In the genomic region with DNA sequence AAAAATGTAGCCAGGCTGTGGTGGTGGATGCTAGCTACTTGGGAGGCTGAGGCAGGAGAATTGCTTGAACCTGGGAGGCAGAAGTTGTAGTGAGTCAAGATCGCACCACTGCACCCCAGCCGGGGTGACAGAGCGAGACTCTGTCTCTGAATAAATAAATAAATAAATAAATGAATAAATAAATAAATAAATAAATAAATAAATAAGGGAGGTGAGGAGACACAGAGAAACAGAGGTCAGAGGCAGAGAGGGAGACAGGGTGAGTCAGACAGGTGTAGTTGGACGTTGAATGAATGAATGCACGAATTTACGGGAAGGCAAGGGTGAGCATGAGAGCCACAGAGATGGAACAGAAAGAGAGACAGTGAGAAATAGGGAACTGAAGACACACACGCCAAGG, we compare ENCODE assay signal across 1 cellular context.
A peak's percentile ranks its signal among the peaks of the same experiment; 100 is the strongest.
TF ChIP-seq lines count a peak whose summit lies in the region.

No MANE protein-coding gene starts in this region.

TF ChIP-seq in HEK293, 187 proteins besides CTCF, POLR2A, EP300 and RAD21 (continued from another document):
- TF ChIP-seq, protein P1, sequence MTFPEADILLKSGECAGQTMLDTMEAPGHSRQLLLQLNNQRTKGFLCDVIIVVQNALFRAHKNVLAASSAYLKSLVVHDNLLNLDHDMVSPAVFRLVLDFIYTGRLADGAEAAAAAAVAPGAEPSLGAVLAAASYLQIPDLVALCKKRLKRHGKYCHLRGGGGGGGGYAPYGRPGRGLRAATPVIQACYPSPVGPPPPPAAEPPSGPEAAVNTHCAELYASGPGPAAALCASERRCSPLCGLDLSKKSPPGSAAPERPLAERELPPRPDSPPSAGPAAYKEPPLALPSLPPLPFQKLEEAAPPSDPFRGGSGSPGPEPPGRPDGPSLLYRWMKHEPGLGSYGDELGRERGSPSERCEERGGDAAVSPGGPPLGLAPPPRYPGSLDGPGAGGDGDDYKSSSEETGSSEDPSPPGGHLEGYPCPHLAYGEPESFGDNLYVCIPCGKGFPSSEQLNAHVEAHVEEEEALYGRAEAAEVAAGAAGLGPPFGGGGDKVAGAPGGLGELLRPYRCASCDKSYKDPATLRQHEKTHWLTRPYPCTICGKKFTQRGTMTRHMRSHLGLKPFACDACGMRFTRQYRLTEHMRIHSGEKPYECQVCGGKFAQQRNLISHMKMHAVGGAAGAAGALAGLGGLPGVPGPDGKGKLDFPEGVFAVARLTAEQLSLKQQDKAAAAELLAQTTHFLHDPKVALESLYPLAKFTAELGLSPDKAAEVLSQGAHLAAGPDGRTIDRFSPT (tag by site-specific recombination; IDR thresholded peaks at IDR 0.05), result no peak
- no peak for TF ChIP-seq ZNF311 (tag by site-specific recombination; IDR thresholded peaks at IDR 0.05; ENCODE audit: borderline replicate concordance)
- TF ChIP-seq, protein P2, sequence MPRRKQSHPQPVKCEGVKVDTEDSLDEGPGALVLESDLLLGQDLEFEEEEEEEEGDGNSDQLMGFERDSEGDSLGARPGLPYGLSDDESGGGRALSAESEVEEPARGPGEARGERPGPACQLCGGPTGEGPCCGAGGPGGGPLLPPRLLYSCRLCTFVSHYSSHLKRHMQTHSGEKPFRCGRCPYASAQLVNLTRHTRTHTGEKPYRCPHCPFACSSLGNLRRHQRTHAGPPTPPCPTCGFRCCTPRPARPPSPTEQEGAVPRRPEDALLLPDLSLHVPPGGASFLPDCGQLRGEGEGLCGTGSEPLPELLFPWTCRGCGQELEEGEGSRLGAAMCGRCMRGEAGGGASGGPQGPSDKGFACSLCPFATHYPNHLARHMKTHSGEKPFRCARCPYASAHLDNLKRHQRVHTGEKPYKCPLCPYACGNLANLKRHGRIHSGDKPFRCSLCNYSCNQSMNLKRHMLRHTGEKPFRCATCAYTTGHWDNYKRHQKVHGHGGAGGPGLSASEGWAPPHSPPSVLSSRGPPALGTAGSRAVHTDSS (tag by site-specific recombination; IDR thresholded peaks at IDR 0.05), result no peak
- no peak for TF ChIP-seq ZNF596 (tag by site-specific recombination; IDR thresholded peaks at IDR 0.05)
- no peak for TF ChIP-seq KLF9 (tag by site-specific recombination; IDR thresholded peaks at IDR 0.05; ENCODE audit: low read depth)
- peak; percentile 67 for TF ChIP-seq ZNF266 (tag by site-specific recombination; IDR thresholded peaks at IDR 0.05; ENCODE audit: low read depth)
- TF ChIP-seq BCL11B (tag by site-specific recombination; IDR thresholded peaks at IDR 0.05; ENCODE audit: low read depth), result no peak
- no peak for TF ChIP-seq ZNF529 (tag by site-specific recombination; IDR thresholded peaks at IDR 0.05; ENCODE audit: insufficient replicate concordance)
- no peak for TF ChIP-seq ZNF76 (tag by site-specific recombination; IDR thresholded peaks at IDR 0.05; ENCODE audit: borderline replicate concordance, low read depth)
- peak; percentile 56; the same call in 1 of the 2 replicates for TF ChIP-seq ZNF366 (tag by site-specific recombination; conservative IDR thresholded peaks at IDR 0.05)
- peak; percentile 91 for TF ChIP-seq ZNF394 (tag by site-specific recombination; IDR thresholded peaks at IDR 0.05; ENCODE audit: borderline replicate concordance)
- TF ChIP-seq, protein P3, sequence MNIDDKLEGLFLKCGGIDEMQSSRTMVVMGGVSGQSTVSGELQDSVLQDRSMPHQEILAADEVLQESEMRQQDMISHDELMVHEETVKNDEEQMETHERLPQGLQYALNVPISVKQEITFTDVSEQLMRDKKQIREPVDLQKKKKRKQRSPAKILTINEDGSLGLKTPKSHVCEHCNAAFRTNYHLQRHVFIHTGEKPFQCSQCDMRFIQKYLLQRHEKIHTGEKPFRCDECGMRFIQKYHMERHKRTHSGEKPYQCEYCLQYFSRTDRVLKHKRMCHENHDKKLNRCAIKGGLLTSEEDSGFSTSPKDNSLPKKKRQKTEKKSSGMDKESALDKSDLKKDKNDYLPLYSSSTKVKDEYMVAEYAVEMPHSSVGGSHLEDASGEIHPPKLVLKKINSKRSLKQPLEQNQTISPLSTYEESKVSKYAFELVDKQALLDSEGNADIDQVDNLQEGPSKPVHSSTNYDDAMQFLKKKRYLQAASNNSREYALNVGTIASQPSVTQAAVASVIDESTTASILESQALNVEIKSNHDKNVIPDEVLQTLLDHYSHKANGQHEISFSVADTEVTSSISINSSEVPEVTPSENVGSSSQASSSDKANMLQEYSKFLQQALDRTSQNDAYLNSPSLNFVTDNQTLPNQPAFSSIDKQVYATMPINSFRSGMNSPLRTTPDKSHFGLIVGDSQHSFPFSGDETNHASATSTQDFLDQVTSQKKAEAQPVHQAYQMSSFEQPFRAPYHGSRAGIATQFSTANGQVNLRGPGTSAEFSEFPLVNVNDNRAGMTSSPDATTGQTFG (tag by site-specific recombination; IDR thresholded peaks at IDR 0.05; ENCODE audit: borderline replicate concordance), result no peak
- TF ChIP-seq, protein P4, sequence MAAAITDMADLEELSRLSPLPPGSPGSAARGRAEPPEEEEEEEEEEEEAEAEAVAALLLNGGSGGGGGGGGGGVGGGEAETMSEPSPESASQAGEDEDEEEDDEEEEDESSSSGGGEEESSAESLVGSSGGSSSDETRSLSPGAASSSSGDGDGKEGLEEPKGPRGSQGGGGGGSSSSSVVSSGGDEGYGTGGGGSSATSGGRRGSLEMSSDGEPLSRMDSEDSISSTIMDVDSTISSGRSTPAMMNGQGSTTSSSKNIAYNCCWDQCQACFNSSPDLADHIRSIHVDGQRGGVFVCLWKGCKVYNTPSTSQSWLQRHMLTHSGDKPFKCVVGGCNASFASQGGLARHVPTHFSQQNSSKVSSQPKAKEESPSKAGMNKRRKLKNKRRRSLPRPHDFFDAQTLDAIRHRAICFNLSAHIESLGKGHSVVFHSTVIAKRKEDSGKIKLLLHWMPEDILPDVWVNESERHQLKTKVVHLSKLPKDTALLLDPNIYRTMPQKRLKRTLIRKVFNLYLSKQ (tag by site-specific recombination; IDR thresholded peaks at IDR 0.05; ENCODE audit: borderline replicate concordance), result no peak
- TF ChIP-seq, protein P5, sequence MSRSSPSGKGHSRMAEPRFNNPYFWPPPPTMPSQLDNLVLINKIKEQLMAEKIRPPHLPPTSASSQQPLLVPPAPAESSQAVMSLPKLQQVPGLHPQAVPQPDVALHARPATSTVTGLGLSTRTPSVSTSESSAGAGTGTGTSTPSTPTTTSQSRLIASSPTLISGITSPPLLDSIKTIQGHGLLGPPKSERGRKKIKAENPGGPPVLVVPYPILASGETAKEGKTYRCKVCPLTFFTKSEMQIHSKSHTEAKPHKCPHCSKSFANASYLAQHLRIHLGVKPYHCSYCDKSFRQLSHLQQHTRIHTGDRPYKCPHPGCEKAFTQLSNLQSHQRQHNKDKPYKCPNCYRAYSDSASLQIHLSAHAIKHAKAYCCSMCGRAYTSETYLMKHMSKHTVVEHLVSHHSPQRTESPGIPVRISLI (tag by site-specific recombination; IDR thresholded peaks at IDR 0.05), result peak; percentile 76; the same call in 1 of the 2 replicates
- peak; percentile 57 for TF ChIP-seq GFI1B (tag by site-specific recombination; IDR thresholded peaks at IDR 0.05)
- TF ChIP-seq ZNF514 (tag by site-specific recombination; IDR thresholded peaks at IDR 0.05), result no peak
- TF ChIP-seq ZSCAN16 (tag by site-specific recombination; IDR thresholded peaks at IDR 0.05), result no peak
- TF ChIP-seq, protein P6, sequence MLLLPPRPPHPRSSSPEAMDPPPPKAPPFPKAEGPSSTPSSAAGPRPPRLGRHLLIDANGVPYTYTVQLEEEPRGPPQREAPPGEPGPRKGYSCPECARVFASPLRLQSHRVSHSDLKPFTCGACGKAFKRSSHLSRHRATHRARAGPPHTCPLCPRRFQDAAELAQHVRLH (tag by site-specific recombination; IDR thresholded peaks at IDR 0.05), result peak; percentile 37; the same call in 1 of the 2 replicates
- TF ChIP-seq ZNF660 (tag by site-specific recombination; IDR thresholded peaks at IDR 0.05), result no peak
- TF ChIP-seq ZFP41 (tag by site-specific recombination; IDR thresholded peaks at IDR 0.05; ENCODE audit: borderline replicate concordance), result no peak
- TF ChIP-seq GLIS2 (tag by site-specific recombination; IDR thresholded peaks at IDR 0.05), result no peak
